In the genomic region with DNA sequence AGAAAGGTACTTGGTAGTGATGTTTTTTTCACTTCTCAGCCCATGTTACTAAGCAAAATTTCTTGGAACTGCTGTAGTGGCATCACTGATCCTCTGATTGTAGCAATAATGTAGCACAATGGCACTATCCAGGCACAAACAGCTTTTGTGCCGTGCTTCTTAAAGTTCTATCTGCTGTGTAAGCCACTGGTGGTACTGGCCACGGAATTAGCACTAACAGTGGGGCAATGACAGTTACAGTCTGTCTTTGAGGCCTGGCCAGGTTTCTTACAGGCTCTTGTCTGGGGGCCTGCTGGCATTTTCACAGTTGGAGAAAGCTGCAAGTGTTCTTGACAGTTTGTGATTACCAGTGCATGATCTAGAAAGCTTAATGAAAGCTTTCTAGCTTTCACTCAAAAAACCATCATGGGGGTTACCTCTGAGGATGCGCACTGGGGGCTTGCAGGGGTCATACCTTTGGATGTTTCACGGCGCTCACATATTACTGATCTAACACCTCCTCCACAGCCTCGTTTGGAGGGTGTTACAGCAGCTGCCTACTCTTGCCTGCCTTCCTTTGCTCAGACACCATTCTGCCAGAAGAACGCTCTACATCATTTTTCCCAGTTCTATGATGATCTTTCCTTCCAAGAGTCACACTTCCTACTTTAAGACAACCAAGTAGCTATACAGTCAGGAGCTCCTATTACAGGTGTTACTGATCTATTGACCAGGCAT, we compare ENCODE assay signal across 1 cellular context.
TF ChIP-seq lines count a peak whose summit lies in the region.

No MANE protein-coding gene starts in this region.

TF ChIP-seq in IMR-90, 13 proteins besides CTCF, POLR2A, EP300 and RAD21 (continued from another document):
- TF ChIP-seq MAZ (IDR thresholded peaks at IDR 0.05; ENCODE audit: borderline replicate concordance, low read depth, low read length) (no peak), SMC3 (IDR thresholded peaks at IDR 0.05; ENCODE audit: low read depth, low read length) (no peak), CHD1 (IDR thresholded peaks at IDR 0.05; ENCODE audit: low read depth, low read length) (no peak), RFX5 (IDR thresholded peaks at IDR 0.05; ENCODE audit: low read depth, low read length) (no peak), NFE2L2 (IDR thresholded peaks at IDR 0.05; ENCODE audit: low read depth, low read length) (no peak)
- TF ChIP-seq, protein P1, sequence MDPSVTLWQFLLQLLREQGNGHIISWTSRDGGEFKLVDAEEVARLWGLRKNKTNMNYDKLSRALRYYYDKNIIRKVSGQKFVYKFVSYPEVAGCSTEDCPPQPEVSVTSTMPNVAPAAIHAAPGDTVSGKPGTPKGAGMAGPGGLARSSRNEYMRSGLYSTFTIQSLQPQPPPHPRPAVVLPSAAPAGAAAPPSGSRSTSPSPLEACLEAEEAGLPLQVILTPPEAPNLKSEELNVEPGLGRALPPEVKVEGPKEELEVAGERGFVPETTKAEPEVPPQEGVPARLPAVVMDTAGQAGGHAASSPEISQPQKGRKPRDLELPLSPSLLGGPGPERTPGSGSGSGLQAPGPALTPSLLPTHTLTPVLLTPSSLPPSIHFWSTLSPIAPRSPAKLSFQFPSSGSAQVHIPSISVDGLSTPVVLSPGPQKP (IDR thresholded peaks at IDR 0.05; ENCODE audit: borderline replicate concordance, low read depth, low read length) = no peak
- TF ChIP-seq, protein P2, sequence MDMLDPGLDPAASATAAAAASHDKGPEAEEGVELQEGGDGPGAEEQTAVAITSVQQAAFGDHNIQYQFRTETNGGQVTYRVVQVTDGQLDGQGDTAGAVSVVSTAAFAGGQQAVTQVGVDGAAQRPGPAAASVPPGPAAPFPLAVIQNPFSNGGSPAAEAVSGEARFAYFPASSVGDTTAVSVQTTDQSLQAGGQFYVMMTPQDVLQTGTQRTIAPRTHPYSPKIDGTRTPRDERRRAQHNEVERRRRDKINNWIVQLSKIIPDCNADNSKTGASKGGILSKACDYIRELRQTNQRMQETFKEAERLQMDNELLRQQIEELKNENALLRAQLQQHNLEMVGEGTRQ (IDR thresholded peaks at IDR 0.05; ENCODE audit: low read depth, low read length) = no peak
